ENCODE assay signal across 8 cellular contexts in genomic region chr16:57736419-57737281, GRCh38. TPM values are rescaled to one million over a fixed set of nuclear protein-coding genes. Genes with fewer than 3 reads are reported as not detected.
DNase-seq lines count a peak whose midpoint lies in the region; ATAC-seq, FAIRE-seq and TF ChIP-seq lines count a peak whose summit lies in the region.

No MANE protein-coding gene starts in this region.

- in situ Hi-C loops in transverse colon (cut with MboI; ENCODE audit: low pct_ligation_motif_present in 1 of 4, low pct_unique_long_range_greater_than_20kb in 1 of 4, low sequenced_read_pairs in 3 of 4): no loop called here

- POLR2A ChIA-PET in naive thymus-derived CD8-positive, alpha-beta T cell (lab: Charles Lee): interaction anchor here (0.9 to 2.8 kb wide), 5 partner anchors 47 to 393 kb away, joined by 3 to 17 read pairs (median 4); partner anchors contain the start of genes CFAP20, CIAPIN1 and COQ9

- H3K27me3 ChIP-seq in esophagus squamous epithelium (no peaks in the 10 kb centered on the region), transverse colon (no peaks in the 10 kb centered on the region)

- intact Hi-C loops in esophagus squamous epithelium (cut with DNase I): no loop called here
- intact Hi-C loops in transverse colon (cut with DNase I; ENCODE audit: low total_unique reads): no loop called here

- H3K36me3 ChIP-seq in esophagus squamous epithelium (no peaks in the 10 kb centered on the region), transverse colon (no peaks in the 10 kb centered on the region)

- H3K27ac Mint-ChIP-seq in naive thymus-derived CD8-positive, alpha-beta T cell: peak overlapping the region; percentile 75 to 99 (median 95)

- ATAC-seq in naive thymus-derived CD8-positive, alpha-beta T cell: no peak
- no peak for ATAC-seq in HG03354 (IDR thresholded peaks at IDR 0.05; ENCODE audit: poor library complexity, severe bottlenecking, unreplicated experiment)

- peak overlapping the region; percentile 92 to 100 (median 96) for H3K4me3 Mint-ChIP-seq in naive thymus-derived CD8-positive, alpha-beta T cell

- WGBS in esophagus squamous epithelium, 2 donors: 5 to 7% methylated on average over 15 to 20 of the region's 21 CpGs
- 8% methylated on average over 21 of the region's 21 CpGs; no CpG with 5 or more reads in 1 of the 2 donors for WGBS in transverse colon (ENCODE audit: low coverage in 1 of 2), 2 donors

- FAIRE-seq in GM12891 (lab: Jason Lieb, UNC): peak; percentile 63

- H3K9me3 Mint-ChIP-seq in naive thymus-derived CD8-positive, alpha-beta T cell: peaks cover 0 to 11% (median 4%) of the 10 kb centered on the region in 9 donors

- peaks cover 11 to 44% (median 31%) of the 10 kb centered on the region in 4 donors for H3K4me1 Mint-ChIP-seq in naive thymus-derived CD8-positive, alpha-beta T cell

- TF ChIP-seq EP300 in transverse colon (IDR thresholded peaks at IDR 0.05; ENCODE audit: low read depth): no peak

- TF ChIP-seq POLR2A in GM12891 (IDR thresholded peaks at IDR 0.05; ENCODE audit: low read depth, low read length) (no peak), esophagus squamous epithelium (IDR thresholded peaks at IDR 0.05) (no peak), transverse colon (IDR thresholded peaks at IDR 0.05) (peak; percentile 13)

- peak in 1 of 6 experiments; percentile 36 for TF ChIP-seq CTCF in esophagus squamous epithelium (IDR thresholded peaks at IDR 0.05)
- TF ChIP-seq CTCF in transverse colon (IDR thresholded peaks at IDR 0.05): peak in 2 of 5 experiments; percentile 48 to 53

- peaks cover 0 to 7% (median 4%) of the 10 kb centered on the region in 3 donors for H3K36me3 Mint-ChIP-seq in naive thymus-derived CD8-positive, alpha-beta T cell

- DNase-seq in A172 (ENCODE audit: low spot score) (peak; percentile 37), GM12891 (ENCODE audit: insufficient read length, low spot score) (no peak), NCI-H69 (lab: John Stamatoyannopoulos, UW) (peak; percentile 59), activated T-cell treated with anti-CD3 and anti-CD28 coated beads for 48 hours (ENCODE audit: low read depth) (peak; percentile 34), esophagus squamous epithelium (lab: John Stamatoyannopoulos, UW) (no peak), transverse colon (peak; percentile 55)
- DNase-seq in naive thymus-derived CD8-positive, alpha-beta T cell: peak in 9 of 10 donors; percentile 27 to 77 (median 42)

- peak overlapping the region; percentile 78 to 88 (median 81) for H3K27ac ChIP-seq in esophagus squamous epithelium
- peak overlapping the region; percentile 82 to 89 (median 86) for H3K27ac ChIP-seq in transverse colon

- peaks cover 0 to 2% (median 0%) of the 10 kb centered on the region in 5 donors for H3K27me3 Mint-ChIP-seq in naive thymus-derived CD8-positive, alpha-beta T cell

- H3K4me3 ChIP-seq in esophagus squamous epithelium (peak overlapping the region; percentile 81 to 97 (median 89)), transverse colon (peak overlapping the region; percentile 73 to 98 (median 90))

- H3K9me3 ChIP-seq in esophagus squamous epithelium (no peaks in the 10 kb centered on the region), transverse colon (no peaks in the 10 kb centered on the region)

- H3K4me1 ChIP-seq in esophagus squamous epithelium (peaks cover 30 to 52% (median 35%) of the 10 kb centered on the region in 3 donors), transverse colon (peaks cover 14 to 20% (median 19%) of the 10 kb centered on the region in 4 donors)

TF ChIP-seq in GM12891, 5 proteins besides CTCF, POLR2A, EP300 and RAD21:
- TF ChIP-seq SPI1 (IDR thresholded peaks at IDR 0.05; ENCODE audit: low read depth, low read length): no peak
- no peak for TF ChIP-seq POU2F2 (IDR thresholded peaks at IDR 0.05; ENCODE audit: low read depth, low read length)
- TF ChIP-seq TAF1 (IDR thresholded peaks at IDR 0.05; ENCODE audit: low read depth, low read length): no peak
- TF ChIP-seq POLR2AphosphoS5 (IDR thresholded peaks at IDR 0.05; ENCODE audit: low read depth, low read length): no peak
- TF ChIP-seq PAX5 (IDR thresholded peaks at IDR 0.05; ENCODE audit: insufficient read depth, low read length, severe bottlenecking): no peak

RNA-seq across cellular contexts. Expression of gene KATNB1, which starts 1.1 kb away (rescaled TPM):
- total RNA-seq in A172 (2014; rRNA removed; shearing (Covaris generic)): 19.9 and 22.0 TPM in 2 replicates
- 17.3 TPM for polyA plus RNA-seq in GM12891 (2012; ENCODE audit: low read depth, missing spikeins)
- 10 to 100 TPM; 16.8 to 30.2 (median 21.0) TPM for total RNA-seq in esophagus squamous epithelium
- 10 to 100 TPM; 26.1 to 27.4 TPM for total RNA-seq in naive thymus-derived CD8-positive, alpha-beta T cell
- 10 to 100 TPM; 16.3 to 28.6 (median 20.1) TPM for polyA plus RNA-seq in naive thymus-derived CD8-positive, alpha-beta T cell
- total RNA-seq in transverse colon: 10 to 100 TPM; 11.3 to 28.4 (median 22.3) TPM

RNA-seq across cellular contexts. Expression of gene DRC7, which starts 42.0 kb away (rescaled TPM):
- 0.50 TPM in 1 of 2 replicates, not detected in the other for total RNA-seq in A172 (2014; rRNA removed; shearing (Covaris generic))
- polyA plus RNA-seq in GM12891 (2012; ENCODE audit: low read depth, missing spikeins): 0.55 TPM
- total RNA-seq in esophagus squamous epithelium: under 1 TPM in 1 of 4 donors, not detected in 3; 0.79 TPM
- not detected for total RNA-seq in naive thymus-derived CD8-positive, alpha-beta T cell
- polyA plus RNA-seq in naive thymus-derived CD8-positive, alpha-beta T cell: not detected
- total RNA-seq in transverse colon: not detected

Comparison
In these comparisons a context has a peak if more than half of its experiments do, and no peak if none do; other contexts are left out.
1. DNase-seq: peak in A172 (single experiment), NCI-H69 (single experiment), activated T-cell treated with anti-CD3 and anti-CD28 coated beads for 48 hours (single experiment), naive thymus-derived CD8-positive, alpha-beta T cell (9 of 10) and transverse colon (single experiment); none in GM12891 (single experiment) and esophagus squamous epithelium (single experiment).